2 cellular contexts compared by ENCODE assay signal in the genomic region with DNA sequence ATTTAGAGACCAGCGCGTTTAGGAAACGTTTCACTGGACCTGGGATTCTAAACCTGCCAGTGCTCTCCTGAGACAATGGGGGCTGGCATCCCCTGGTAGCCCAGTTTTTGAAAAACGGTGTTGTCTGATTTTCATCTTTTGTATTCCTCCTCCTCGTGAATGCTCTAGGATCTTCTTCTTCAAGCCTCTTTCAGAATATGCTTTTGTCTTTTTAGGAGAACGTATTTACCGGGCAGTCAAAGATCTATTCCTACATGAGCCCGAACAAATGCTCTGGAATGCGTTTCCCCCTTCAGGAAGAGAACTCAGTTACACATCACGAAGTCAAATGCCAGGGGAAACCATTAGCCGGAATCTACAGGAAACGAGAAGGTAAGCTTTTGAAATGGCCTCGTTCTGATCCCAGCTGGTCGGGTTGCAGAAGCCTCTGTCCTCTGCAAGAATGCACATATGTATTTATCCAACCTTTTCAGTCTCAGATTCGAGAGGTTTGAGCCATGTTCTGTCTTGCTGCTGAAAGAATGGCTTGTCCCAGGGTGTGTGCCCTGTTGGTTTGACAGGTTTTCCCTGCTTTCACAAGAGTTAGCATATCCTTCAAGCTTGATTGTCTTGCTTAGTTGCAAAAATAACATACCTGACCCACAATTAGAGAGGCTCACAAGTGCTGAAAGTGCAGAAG.
TF ChIP-seq lines count a peak whose summit lies in the region.

No MANE protein-coding gene starts in this region.

TF ChIP-seq in K562, 482 proteins besides CTCF, POLR2A, EP300 and RAD21:
- TF ChIP-seq ZKSCAN3 (CRISPR knock-in tag; IDR thresholded peaks at IDR 0.05) (no peak), KDM2B (CRISPR knock-in tag; IDR thresholded peaks at IDR 0.05) (0 out of 2 replicates have a peak, but pooled peaks have one; percentile 22), CCAR2 (IDR thresholded peaks at IDR 0.05; ENCODE audit: low read depth, low read length) (no peak), ZNF232 (CRISPR knock-in tag; IDR thresholded peaks at IDR 0.05) (no peak)

TF ChIP-seq in liver, 16 proteins besides CTCF, POLR2A, EP300 and RAD21:
- TF ChIP-seq JUND (IDR thresholded peaks at IDR 0.05): no peak
- TF ChIP-seq, protein P1, sequence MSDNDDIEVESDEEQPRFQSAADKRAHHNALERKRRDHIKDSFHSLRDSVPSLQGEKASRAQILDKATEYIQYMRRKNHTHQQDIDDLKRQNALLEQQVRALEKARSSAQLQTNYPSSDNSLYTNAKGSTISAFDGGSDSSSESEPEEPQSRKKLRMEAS (IDR thresholded peaks at IDR 0.05): no peak
- no peak for TF ChIP-seq SP1 (IDR thresholded peaks at IDR 0.05)
- TF ChIP-seq YY1 (IDR thresholded peaks at IDR 0.05): no peak
- TF ChIP-seq FOXA2 (IDR thresholded peaks at IDR 0.05): no peak
- TF ChIP-seq, protein P2, sequence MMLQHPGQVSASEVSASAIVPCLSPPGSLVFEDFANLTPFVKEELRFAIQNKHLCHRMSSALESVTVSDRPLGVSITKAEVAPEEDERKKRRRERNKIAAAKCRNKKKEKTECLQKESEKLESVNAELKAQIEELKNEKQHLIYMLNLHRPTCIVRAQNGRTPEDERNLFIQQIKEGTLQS (IDR thresholded peaks at IDR 0.05): no peak
- TF ChIP-seq NR2F2 (IDR thresholded peaks at IDR 0.05): no peak
- no peak for TF ChIP-seq RXRA (IDR thresholded peaks at IDR 0.05)
- TF ChIP-seq GABPA (IDR thresholded peaks at IDR 0.05 in 1 of 2, conservative IDR thresholded peaks at IDR 0.05 in 1 of 2): no peak
- TF ChIP-seq EGR1 (IDR thresholded peaks at IDR 0.05; ENCODE audit: low read depth in 2 of 2): no peak
- TF ChIP-seq HNF4G (IDR thresholded peaks at IDR 0.05): no peak
- TF ChIP-seq, protein P3, sequence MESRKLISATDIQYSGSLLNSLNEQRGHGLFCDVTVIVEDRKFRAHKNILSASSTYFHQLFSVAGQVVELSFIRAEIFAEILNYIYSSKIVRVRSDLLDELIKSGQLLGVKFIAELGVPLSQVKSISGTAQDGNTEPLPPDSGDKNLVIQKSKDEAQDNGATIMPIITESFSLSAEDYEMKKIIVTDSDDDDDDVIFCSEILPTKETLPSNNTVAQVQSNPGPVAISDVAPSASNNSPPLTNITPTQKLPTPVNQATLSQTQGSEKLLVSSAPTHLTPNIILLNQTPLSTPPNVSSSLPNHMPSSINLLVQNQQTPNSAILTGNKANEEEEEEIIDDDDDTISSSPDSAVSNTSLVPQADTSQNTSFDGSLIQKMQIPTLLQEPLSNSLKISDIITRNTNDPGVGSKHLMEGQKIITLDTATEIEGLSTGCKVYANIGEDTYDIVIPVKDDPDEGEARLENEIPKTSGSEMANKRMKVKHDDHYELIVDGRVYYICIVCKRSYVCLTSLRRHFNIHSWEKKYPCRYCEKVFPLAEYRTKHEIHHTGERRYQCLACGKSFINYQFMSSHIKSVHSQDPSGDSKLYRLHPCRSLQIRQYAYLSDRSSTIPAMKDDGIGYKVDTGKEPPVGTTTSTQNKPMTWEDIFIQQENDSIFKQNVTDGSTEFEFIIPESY (IDR thresholded peaks at IDR 0.05): no peak
- TF ChIP-seq HNF4A (conservative IDR thresholded peaks at IDR 0.05): no peak
- TF ChIP-seq TAF1 (conservative IDR thresholded peaks at IDR 0.05): no peak
- TF ChIP-seq FOXA1 (IDR thresholded peaks at IDR 0.05): no peak
- TF ChIP-seq, protein P4, sequence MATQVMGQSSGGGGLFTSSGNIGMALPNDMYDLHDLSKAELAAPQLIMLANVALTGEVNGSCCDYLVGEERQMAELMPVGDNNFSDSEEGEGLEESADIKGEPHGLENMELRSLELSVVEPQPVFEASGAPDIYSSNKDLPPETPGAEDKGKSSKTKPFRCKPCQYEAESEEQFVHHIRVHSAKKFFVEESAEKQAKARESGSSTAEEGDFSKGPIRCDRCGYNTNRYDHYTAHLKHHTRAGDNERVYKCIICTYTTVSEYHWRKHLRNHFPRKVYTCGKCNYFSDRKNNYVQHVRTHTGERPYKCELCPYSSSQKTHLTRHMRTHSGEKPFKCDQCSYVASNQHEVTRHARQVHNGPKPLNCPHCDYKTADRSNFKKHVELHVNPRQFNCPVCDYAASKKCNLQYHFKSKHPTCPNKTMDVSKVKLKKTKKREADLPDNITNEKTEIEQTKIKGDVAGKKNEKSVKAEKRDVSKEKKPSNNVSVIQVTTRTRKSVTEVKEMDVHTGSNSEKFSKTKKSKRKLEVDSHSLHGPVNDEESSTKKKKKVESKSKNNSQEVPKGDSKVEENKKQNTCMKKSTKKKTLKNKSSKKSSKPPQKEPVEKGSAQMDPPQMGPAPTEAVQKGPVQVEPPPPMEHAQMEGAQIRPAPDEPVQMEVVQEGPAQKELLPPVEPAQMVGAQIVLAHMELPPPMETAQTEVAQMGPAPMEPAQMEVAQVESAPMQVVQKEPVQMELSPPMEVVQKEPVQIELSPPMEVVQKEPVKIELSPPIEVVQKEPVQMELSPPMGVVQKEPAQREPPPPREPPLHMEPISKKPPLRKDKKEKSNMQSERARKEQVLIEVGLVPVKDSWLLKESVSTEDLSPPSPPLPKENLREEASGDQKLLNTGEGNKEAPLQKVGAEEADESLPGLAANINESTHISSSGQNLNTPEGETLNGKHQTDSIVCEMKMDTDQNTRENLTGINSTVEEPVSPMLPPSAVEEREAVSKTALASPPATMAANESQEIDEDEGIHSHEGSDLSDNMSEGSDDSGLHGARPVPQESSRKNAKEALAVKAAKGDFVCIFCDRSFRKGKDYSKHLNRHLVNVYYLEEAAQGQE (IDR thresholded peaks at IDR 0.05): no peak
